In the genomic region with DNA sequence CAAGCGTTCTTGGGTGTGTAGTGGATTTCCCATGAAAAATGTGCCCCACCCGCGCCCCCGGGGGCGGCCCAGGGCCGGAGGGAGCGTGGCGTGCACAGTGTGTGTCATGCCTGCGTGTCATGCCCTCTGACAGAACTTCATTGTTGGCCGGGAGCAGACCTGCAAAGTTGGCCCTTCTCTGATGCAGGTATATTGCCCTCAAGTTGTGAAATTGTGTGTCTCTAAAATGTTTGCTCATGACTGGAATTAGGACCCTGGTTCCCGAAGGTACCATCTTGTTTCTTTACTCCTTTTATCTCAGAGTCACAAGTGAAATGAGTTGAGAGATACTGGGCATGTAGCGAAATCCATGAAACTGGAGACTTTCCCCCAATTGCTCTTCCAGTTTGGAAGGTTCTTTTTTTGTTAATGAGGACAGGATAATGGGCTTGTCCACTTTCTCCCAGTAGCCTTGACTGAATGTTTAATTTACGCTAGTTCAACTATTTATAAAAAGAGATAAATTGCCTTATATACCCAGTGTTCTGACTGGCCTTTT, we compare ENCODE assay signal across 8 cellular contexts. TPM values are rescaled to one million over a fixed set of nuclear protein-coding genes. Genes with fewer than 3 reads are reported as not detected.
DNase-seq lines count a peak whose midpoint lies in the region; ATAC-seq and TF ChIP-seq lines count a peak whose summit lies in the region.

No MANE protein-coding gene starts in this region.

- H3K27ac ChIP-seq in RWPE2 (ENCODE audit: poor library complexity, severe bottlenecking): peak overlapping the region; percentile 86
- H3K27ac ChIP-seq in ascending aorta: peak overlapping the region; percentile 87 to 88
- H3K27ac ChIP-seq in iPS-18a (ENCODE audit: low read length): peak overlapping the region; percentile 66
- H3K27ac ChIP-seq in smooth muscle cell (ENCODE audit: low read depth): peak overlapping the region; percentile 87

- H3K9ac ChIP-seq in iPS-18a (ENCODE audit: low read length) (peak overlapping the region; percentile 87), smooth muscle cell (ENCODE audit: low read depth) (peak overlapping the region; percentile 91)

- H3K9me3 ChIP-seq in RWPE2 (ENCODE audit: severe bottlenecking): no peaks in the 10 kb centered on the region
- H3K9me3 ChIP-seq in ascending aorta: no peaks in the 10 kb centered on the region
- H3K9me3 ChIP-seq in iPS-18a (ENCODE audit: control insufficient read depth, low read depth, low read length): no peaks in the 10 kb centered on the region
- no peaks in the 10 kb centered on the region for H3K9me3 ChIP-seq in smooth muscle cell (replicated peaks; ENCODE audit: low read depth)

- H3K79me2 ChIP-seq in smooth muscle cell (ENCODE audit: low read depth): peaks cover 19% of the 10 kb centered on the region

- H3K27me3 ChIP-seq in RWPE2 (ENCODE audit: insufficient read depth, poor library complexity, severe bottlenecking) (no peaks in the 10 kb centered on the region), ascending aorta (no peaks in the 10 kb centered on the region), iPS-18a (ENCODE audit: control insufficient read depth, insufficient read depth, low read length) (no peaks in the 10 kb centered on the region), smooth muscle cell (ENCODE audit: low read depth) (no peaks in the 10 kb centered on the region)

- peaks cover 5% of the 10 kb centered on the region for H4K20me1 ChIP-seq in smooth muscle cell (ENCODE audit: low read depth)

- H3K4me1 ChIP-seq in RWPE2 (ENCODE audit: insufficient read depth, poor library complexity, severe bottlenecking) (peaks cover 38% of the 10 kb centered on the region), ascending aorta (peaks cover 0 to 11% of the 10 kb centered on the region in 2 donors), iPS-18a (ENCODE audit: control insufficient read depth, low read depth, low read length) (peaks cover 12% of the 10 kb centered on the region), smooth muscle cell (ENCODE audit: low read depth) (peaks cover 7% of the 10 kb centered on the region)

- DNase-seq in Daoy (ENCODE audit: low read depth): peak; percentile 22
- DNase-seq in RWPE2 (ENCODE audit: low spot score): no peak
- peak in 1 of 2 donors; percentile 76 for DNase-seq in ascending aorta (ENCODE audit: low spot score in 2 of 2)
- DNase-seq in smooth muscle cell (lab: John Stamatoyannopoulos, UW; ENCODE audit: unreplicated experiment): no peak
- no peak for DNase-seq in NCI-H1694 treated with DMSO at 0.1 percent for 48 hours (lab: John Stamatoyannopoulos, UW)
- no peak for DNase-seq in NCI-H345 treated with DMSO at 0.1 percent for 48 hours (lab: John Stamatoyannopoulos, UW; ENCODE audit: unreplicated experiment)

- H3K4me3 ChIP-seq in RWPE2 (ENCODE audit: severe bottlenecking): peak overlapping the region; percentile 72
- peak overlapping the region; percentile 75 to 82 for H3K4me3 ChIP-seq in ascending aorta
- H3K4me3 ChIP-seq in iPS-18a (ENCODE audit: low read length): peak overlapping the region; percentile 90
- peak overlapping the region; percentile 71 for H3K4me3 ChIP-seq in smooth muscle cell

- WGBS in smooth muscle cell (ENCODE audit: low lambda C conversion rate): 11% methylated on average over 13 of the region's 13 CpGs

- TF ChIP-seq CTCF in RWPE2 (IDR thresholded peaks at IDR 0.05; ENCODE audit: poor library complexity, severe bottlenecking) (no peak), ascending aorta (IDR thresholded peaks at IDR 0.05) (no peak), smooth muscle cell (IDR thresholded peaks at IDR 0.05; ENCODE audit: borderline replicate concordance, insufficient read depth, poor library complexity, severe bottlenecking) (no peak)

- ATAC-seq in HG02852 (IDR thresholded peaks at IDR 0.05; ENCODE audit: unreplicated experiment) (peak; percentile 20), RWPE2 (ENCODE audit: low read depth) (peak; percentile 31)

- H2AFZ ChIP-seq in smooth muscle cell (ENCODE audit: low read depth): peak overlapping the region; percentile 94

- peak overlapping the region; percentile 91 for H3K4me2 ChIP-seq in smooth muscle cell

- H3F3A ChIP-seq in smooth muscle cell (ENCODE audit: low read depth): no peaks in the 10 kb centered on the region

- intact Hi-C loops in ascending aorta (cut with DNase I): loop anchor here (10.0 kb wide), 1 partner anchor 938 kb away; the partner anchor contains the start of gene SAMD8

- peaks cover 22% of the 10 kb centered on the region for H3K36me3 ChIP-seq in RWPE2 (ENCODE audit: low read depth)
- H3K36me3 ChIP-seq in ascending aorta: no peaks in the 10 kb centered on the region
- H3K36me3 ChIP-seq in iPS-18a (ENCODE audit: control insufficient read depth, low read depth, low read length): no peaks in the 10 kb centered on the region
- H3K36me3 ChIP-seq in smooth muscle cell (ENCODE audit: low read depth): no peaks in the 10 kb centered on the region

RNA-seq across cellular contexts. Expression of gene ADK, which starts 26.2 kb away (rescaled TPM):
- total RNA-seq in Daoy (2014; rRNA removed; shearing (Covaris generic)): 30.5 and 30.7 TPM in 2 replicates
- 2.4 TPM for total RNA-seq in ascending aorta
- 20.7 and 25.1 TPM in 2 replicates for total RNA-seq in smooth muscle cell
- 19.4 and 28.2 TPM in 2 replicates for polyA plus RNA-seq in smooth muscle cell

RNA-seq across cellular contexts. Expression of gene AP3M1, which starts 26.6 kb away (rescaled TPM):
- total RNA-seq in Daoy (2014; rRNA removed; shearing (Covaris generic)): 12.0 and 20.5 TPM in 2 replicates
- total RNA-seq in ascending aorta (11.9 TPM), smooth muscle cell (28.5 and 29.3 TPM in 2 replicates)
- polyA plus RNA-seq in smooth muscle cell: 18.3 and 29.1 TPM in 2 replicates
